Comparison of ENCODE assay signal across 9 cellular contexts in the genomic region with DNA sequence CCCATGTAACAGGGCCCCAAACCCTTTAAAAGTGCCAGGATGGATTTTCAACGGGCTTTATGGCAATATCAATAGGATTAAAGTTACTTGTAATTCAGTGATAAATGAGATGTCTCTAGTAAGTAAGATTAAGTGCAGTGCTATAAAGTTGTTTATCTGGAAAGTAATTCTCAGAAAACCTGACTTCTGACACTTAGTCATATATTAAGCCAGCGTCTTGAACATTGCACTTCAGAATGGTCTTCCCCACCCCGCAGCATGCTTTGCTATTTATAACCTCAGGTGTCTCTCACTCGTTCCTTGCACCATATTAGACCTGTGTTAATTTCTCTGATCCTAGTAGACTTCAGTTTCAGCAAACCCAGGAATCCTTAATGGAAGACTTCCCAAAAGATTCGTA. TPM values are rescaled to one million over a fixed set of nuclear protein-coding genes. Genes with fewer than 3 reads are reported as not detected.
DNase-seq lines count a peak whose midpoint lies in the region; ATAC-seq, FAIRE-seq and TF ChIP-seq lines count a peak whose summit lies in the region.
"Had no signal": no experiment of that assay in that cellular context is flagged by ENCODE, and none has a peak within 500 bp of the region (broad histone marks: within the 10 kb centered on the region; RNA-seq: fewer than 3 reads in every experiment).

No MANE protein-coding gene starts in this region.

- POLR2A ChIA-PET in K562 (lab: Yijun Ruan, JAX) = interaction anchor here (0.7 kb wide), 1 partner anchor 854 kb away, joined by 3 read pairs; no protein-coding TSS in a partner anchor

- H3K36me3 Mint-ChIP-seq in activated T-cell treated with anti-CD3 and anti-CD28 coated beads, Interleukin-2, amount 50 U/mL, for 24 hours (ENCODE audit: low read depth) = peaks cover 19% of the 10 kb centered on the region

- H3K9me1 ChIP-seq in K562 (ENCODE audit: control insufficient read depth, insufficient read depth, low read length) = no peaks in the 10 kb centered on the region

- TF ChIP-seq EP300 in K562 (IDR thresholded peaks at IDR 0.05; ENCODE audit: low read length) (no peak), suprapubic skin (IDR thresholded peaks at IDR 0.05) (no peak)

- TF ChIP-seq CTCF in K562 (IDR thresholded peaks at IDR 0.05 in 2 of 3, conservative IDR thresholded peaks at IDR 0.05 in 1 of 3; ENCODE audit: insufficient read depth in 2 of 3, low read depth in 1 of 3, low read length in 3 of 3) (no peak), suprapubic skin (IDR thresholded peaks at IDR 0.05) (no peak)

- H3K4me1 ChIP-seq in K562 (replicated peaks in 1 of 2; ENCODE audit: control insufficient read depth in 2 of 2, insufficient read depth in 2 of 2, low read length in 2 of 2) (peaks cover 0 to 27% of the 10 kb centered on the region in 2 experiments; a peak in 3 of 5 replicates), suprapubic skin (peaks cover 47% of the 10 kb centered on the region)

- H3K9me3 ChIP-seq in K562 (replicated peaks; ENCODE audit: control insufficient read depth, insufficient read depth, low read depth, low read length) (no peaks in the 10 kb centered on the region), suprapubic skin (no peaks in the 10 kb centered on the region)
- H3K9me3 ChIP-seq: tibial artery had no signal

- TF ChIP-seq POLR2A in K562 (conservative IDR thresholded peaks at IDR 0.05) (no peak), suprapubic skin (IDR thresholded peaks at IDR 0.05) (no peak)

- no peak overlapping the region for H3K4me3 ChIP-seq in K562
- peak overlapping the region; percentile 74 for H3K4me3 ChIP-seq in suprapubic skin

- TF ChIP-seq RAD21 in K562 (CRISPR knock-in tag; conservative IDR thresholded peaks at IDR 0.05 in 1 of 2, IDR thresholded peaks at IDR 0.05 in 1 of 2) = no peak

- H3K4me3 Mint-ChIP-seq in activated T-cell treated with anti-CD3 and anti-CD28 coated beads, Interleukin-2, amount 50 U/mL, for 24 hours = peak overlapping the region; percentile 88

- CTCF ChIA-PET in K562 (lab: Yijun Ruan, JAX; ENCODE audit: low intra/inter-chr PET ratio) = interaction anchor here (0.6 kb wide), 1 partner anchor 696 kb away, joined by 4 read pairs; no protein-coding TSS in a partner anchor

- no peak for ATAC-seq in K562

- WGBS in K562 (ENCODE audit: insufficient coverage, low coverage, missing lambda C conversion rate) = under 1% methylated on average over 5 of the region's 5 CpGs
- 25% methylated on average over 5 of the region's 5 CpGs for WGBS in suprapubic skin

- H3K27me3 Mint-ChIP-seq in activated T-cell treated with anti-CD3 and anti-CD28 coated beads, Interleukin-2, amount 50 U/mL, for 24 hours = peaks cover 55% of the 10 kb centered on the region

- H2AFZ ChIP-seq in K562 (ENCODE audit: low read depth, low read length) = peak overlapping the region; percentile 19; the same call in 1 of the 2 replicates

- H3K27me3 ChIP-seq in K562 (ENCODE audit: control insufficient read depth in 2 of 2, insufficient read depth in 2 of 2, low read length in 2 of 2) = peaks cover 13 to 19% of the 10 kb centered on the region in 2 experiments
- H3K27me3 ChIP-seq in suprapubic skin = no peaks in the 10 kb centered on the region
- H3K27me3 ChIP-seq: tibial artery had no signal

- no peak overlapping the region for H3K27ac ChIP-seq in K562 (ENCODE audit: extremely low read depth, low read depth, low read length)
- H3K27ac ChIP-seq in suprapubic skin = peak overlapping the region; percentile 91

- FAIRE-seq in K562 (lab: Jason Lieb, UNC) = no peak

- no peaks in the 10 kb centered on the region for H3K79me2 ChIP-seq in K562 (ENCODE audit: control insufficient read depth, insufficient read depth, low read length)

- peak overlapping the region; percentile 73 for H3K27ac Mint-ChIP-seq in activated T-cell treated with anti-CD3 and anti-CD28 coated beads, Interleukin-2, amount 50 U/mL, for 24 hours

- H3K36me3 ChIP-seq in K562 (ENCODE audit: control insufficient read depth, insufficient read depth, low read length) = no peaks in the 10 kb centered on the region
- no peaks in the 10 kb centered on the region for H3K36me3 ChIP-seq in suprapubic skin
- H3K36me3 ChIP-seq: tibial artery had no signal

- H3K4me2 ChIP-seq in K562 (ENCODE audit: insufficient read depth, low read length) = no peak overlapping the region

- in situ Hi-C loops in K562 (cut with MboI) = no loop called here

- BruUV-seq in K562 (replicated peaks; lab: Mats Ljungman, UMichigan) = no TSS peak

- peaks cover 50% of the 10 kb centered on the region for H3K4me1 Mint-ChIP-seq in activated T-cell treated with anti-CD3 and anti-CD28 coated beads, Interleukin-2, amount 50 U/mL, for 24 hours (ENCODE audit: low read depth)

- no peaks in the 10 kb centered on the region for H3K9me3 Mint-ChIP-seq in activated T-cell treated with anti-CD3 and anti-CD28 coated beads, Interleukin-2, amount 50 U/mL, for 24 hours

- intact Hi-C loops in K562 (cut with micrococcal nuclease) = loop anchor here (2.0 to 5.0 kb wide), 2 partner anchors 895 to 1100 kb away; no protein-coding TSS in a partner anchor

- no peaks in the 10 kb centered on the region for H4K20me1 ChIP-seq in K562 (replicated peaks; ENCODE audit: control insufficient read depth, insufficient read depth, low read length)

- no peak for DNase-seq in activated T-cell treated with anti-CD3 and anti-CD28 coated beads, Interleukin-2, amount 50 U/mL, for 24 hours
- no peak for DNase-seq in activated T-cell treated with anti-CD3 and anti-CD28 coated beads, Interleukin-2, amount 50 U/mL, for 48 hours
- no peak for DNase-seq in K562 (ENCODE audit: extremely low read depth in 1 of 4, low spot score in 3 of 4)
- peak; percentile 26 for DNase-seq in medulla oblongata (ENCODE audit: extremely low spot score)
- no peak for DNase-seq in suprapubic skin (ENCODE audit: low spot score in 2 of 2)
- no peak for DNase-seq in NCI-H2107 treated with DMSO at 0.1 percent for 48 hours (lab: John Stamatoyannopoulos, UW; ENCODE audit: unreplicated experiment)
- DNase-seq in inferior parietal cortex (ENCODE audit: extremely low spot score) = no peak
- no peak for DNase-seq in SHP77 (lab: John Stamatoyannopoulos, UW)

- no peak overlapping the region for H3K9ac ChIP-seq in K562 (ENCODE audit: insufficient read depth in 1 of 2, low read depth in 2 of 2, low read length in 2 of 2)

TF ChIP-seq in K562, 482 proteins besides CTCF, POLR2A, EP300 and RAD21:
- TF ChIP-seq ZNF121 (CRISPR knock-in tag; conservative IDR thresholded peaks at IDR 0.05) (no peak), NONO (IDR thresholded peaks at IDR 0.05; ENCODE audit: low read depth in 2 of 2, low read length in 1 of 2) (no peak), POLR2AphosphoS2 (IDR thresholded peaks at IDR 0.05; ENCODE audit: low read length) (no peak), KAT7 (CRISPR knock-in tag; IDR thresholded peaks at IDR 0.05; ENCODE audit: borderline replicate concordance) (no peak), PTRF (tag; IDR thresholded peaks at IDR 0.05) (no peak), PRPF4 (IDR thresholded peaks at IDR 0.05; ENCODE audit: insufficient read depth, low read depth, low read length, poor library complexity, severe bottlenecking) (no peak), CHD1 (IDR thresholded peaks at IDR 0.05; ENCODE audit: low read length) (no peak), MAFF (IDR thresholded peaks at IDR 0.05; ENCODE audit: low read length) (no peak), HLTF (IDR thresholded peaks at IDR 0.05) (no peak), KLF6 (CRISPR knock-in tag; IDR thresholded peaks at IDR 0.05; ENCODE audit: borderline replicate concordance) (no peak)

RNA-seq across cellular contexts. Expression of a gene that starts 2.1 kb away (rescaled TPM):
- not detected in 2 replicates for total RNA-seq in K562 (2011; cell fraction: chromatin; rRNA removed; ENCODE audit: low replicate concordance)
- total RNA-seq in K562 (2011; cell fraction: nucleolus; rRNA removed) = not detected in 2 replicates
- not detected in 2 replicates for total RNA-seq in K562 (2011; cell fraction: nucleoplasm; rRNA removed)
- total RNA-seq in K562 (2014; rRNA removed) = 0.29 TPM in 1 of 2 replicates, not detected in the other
- not detected in 2 replicates for total RNA-seq in K562 (2014; rRNA removed; fragmentation: Illumina TruSeq; extraction: Trizol)
- not detected in 2 replicates for total RNA-seq in K562 (2015; rRNA removed; fragmentation: Illumina TruSeq; extraction: Trizol)
- 0.16 and 0.18 TPM in 2 replicates for total RNA-seq in K562 (2021)
- 0.01 TPM in 1 of 2 replicates, not detected in the other for polyA plus RNA-seq in K562 (2011; rRNA removed)
- polyA plus RNA-seq in K562 (2011; cell fraction: cytosol; rRNA removed) = not detected in 2 replicates
- not detected in 2 replicates for polyA plus RNA-seq in K562 (2011; cell fraction: nucleus; rRNA removed)
- polyA plus RNA-seq in K562 (2012) = 0.01 TPM in 2 replicates
- not detected in 2 replicates for polyA plus RNA-seq in K562 (2014; fragmentation: Illumina TruSeq; extraction: Trizol)
- not detected for polyA plus RNA-seq in K562 (2014; fragmentation: Nextera tagmentation; extraction: Ambion mirVana)
- not detected in 2 replicates for polyA plus RNA-seq in K562 (2014; rRNA removed)
- not detected in 2 replicates for polyA minus RNA-seq in K562 (2011; rRNA and poly(A)+ RNA removed)
- polyA minus RNA-seq in K562 (2011; cell fraction: cytosol; rRNA and poly(A)+ RNA removed) = not detected in 2 replicates
- not detected in 2 replicates for polyA minus RNA-seq in K562 (2011; cell fraction: nucleus; rRNA and poly(A)+ RNA removed)
- 100 to 1,000 TPM in 3 of 4 donors, 10 to 100 TPM in 1; 83.6 to 135 (median 114) TPM for total RNA-seq in suprapubic skin

Comparison
In these comparisons a context has a peak if more than half of its experiments do, and no peak if none do; other contexts are left out.
1. RNA of a gene that starts 2.1 kb away (total RNA-seq): 83.6 to 135 TPM in suprapubic skin; 0.16 to 0.29 TPM in K562; every median in the first group is over 10 times any median in the second.